10 cellular contexts compared by ENCODE assay signal in the genomic region with DNA sequence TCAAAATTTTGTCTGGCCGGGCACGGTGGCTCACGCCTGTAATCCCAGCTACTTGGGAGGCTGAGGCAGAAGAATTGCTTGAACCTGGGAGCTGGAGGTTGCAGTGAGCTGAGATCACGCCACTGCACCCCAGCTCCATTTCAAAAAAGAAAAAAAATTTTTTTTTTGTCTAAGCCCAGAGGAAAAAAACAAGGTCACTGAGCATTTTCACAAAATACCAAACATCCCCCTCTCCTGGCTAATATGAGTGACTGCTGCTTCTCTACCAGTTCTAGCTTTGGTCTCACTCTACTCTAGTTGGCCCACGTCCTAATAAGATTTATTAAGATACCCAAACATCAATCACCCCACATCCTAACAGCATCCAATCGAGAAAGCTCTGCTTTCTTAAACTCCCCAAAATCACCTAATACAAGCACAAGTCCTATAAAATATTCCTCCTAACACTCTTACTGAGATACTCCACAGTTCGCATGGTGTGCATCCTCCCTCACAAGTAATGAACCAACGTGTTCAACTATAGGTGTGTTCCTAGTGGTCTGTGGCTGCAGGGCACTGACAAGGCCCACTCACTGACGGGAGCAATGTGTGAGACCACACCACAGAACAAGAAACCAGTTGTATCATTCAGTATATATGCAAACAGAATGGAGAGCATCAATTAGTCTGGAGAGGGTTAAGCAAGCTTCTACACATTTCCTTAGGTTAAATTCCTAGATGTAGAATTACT.
DNase-seq lines count a peak whose midpoint lies in the region; ATAC-seq and TF ChIP-seq lines count a peak whose summit lies in the region.
"Had no signal": no experiment of that assay in that cellular context is flagged by ENCODE, and none has a peak within 500 bp of the region (broad histone marks: within the 10 kb centered on the region; RNA-seq: fewer than 3 reads in every experiment).

No MANE protein-coding gene starts in this region.

- no peaks in the 10 kb centered on the region for H3K27me3 ChIP-seq in PC-3 (ENCODE audit: low read length)
- H3K27me3 ChIP-seq in spleen (replicated peaks in 1 of 7) = no peaks in the 10 kb centered on the region

- peak; percentile 65 for TF ChIP-seq CTCF in PC-3 (conservative IDR thresholded peaks at IDR 0.05; ENCODE audit: low read depth, low read length)
- TF ChIP-seq CTCF in spleen (IDR thresholded peaks at IDR 0.05 in 8 of 11, conservative IDR thresholded peaks at IDR 0.05 in 3 of 11) = peak in 8 of 11 experiments; percentile 35 to 65 (median 44)

- H3K36me3 ChIP-seq in PC-3 (ENCODE audit: low read depth, low read length) (no peaks in the 10 kb centered on the region), spleen (peaks cover 0 to 100% (median 16%) of the 10 kb centered on the region in 6 donors)

- ATAC-seq in activated CD4-positive, alpha-beta T cell treated with anti-CD3 and anti-CD28 coated beads for 36 hours = peak; percentile 57
- ATAC-seq in PC-3 (peak; percentile 65), HG02884 (IDR thresholded peaks at IDR 0.05; ENCODE audit: unreplicated experiment) (no peak)
- peak; percentile 78 for ATAC-seq in effector memory CD8-positive, alpha-beta T cell (replicated peaks)

- peaks cover 1% of the 10 kb centered on the region; the same call in 1 of the 2 replicates for H3K4me1 ChIP-seq in PC-3 (ENCODE audit: insufficient read depth, low read length)
- peaks cover 0 to 94% (median 29%) of the 10 kb centered on the region in 6 donors for H3K4me1 ChIP-seq in spleen
- H3K4me1 ChIP-seq: Caco-2 had no signal

- no peaks in the 10 kb centered on the region for H3K9me3 Mint-ChIP-seq in activated CD4-positive, alpha-beta T cell treated with anti-CD3 and anti-CD28 coated beads for 36 hours (ENCODE audit: low read depth)
- no peaks in the 10 kb centered on the region for H3K9me3 Mint-ChIP-seq in effector memory CD8-positive, alpha-beta T cell

- no peak overlapping the region for H3K9ac ChIP-seq in PC-3 (ENCODE audit: low read length)

- CTCF ChIA-PET in activated CD4-positive, alpha-beta T cell treated with anti-CD3 and anti-CD28 coated beads for 36 hours (lab: Charles Lee) = interaction anchor here (0.6 to 7.9 kb wide), 34 partner anchors 8 to 300 kb away, joined by 3 to 63 read pairs (median 5); a partner anchor contains a TSS
- CTCF ChIA-PET in PC-3 (lab: Charles Lee) = interaction anchor here (0.5 to 1.6 kb wide), 12 partner anchors 18 to 345 kb away, joined by 3 to 9 read pairs (median 5); a partner anchor contains a TSS

- TF ChIP-seq POLR2A in spleen (IDR thresholded peaks at IDR 0.05) = no peak

- intact Hi-C loops in activated CD4-positive, alpha-beta T cell treated with anti-CD3 and anti-CD28 coated beads for 36 hours (cut with DNase I, micrococcal nuclease) = loop anchor here (1.0 to 2.0 kb wide), 3 partner anchors 40 to 112 kb away; no protein-coding TSS in a partner anchor
- intact Hi-C loops in PC-3 (cut with micrococcal nuclease) = loop anchor here (1.0 to 5.0 kb wide), 3 partner anchors 40 to 113 kb away; a partner anchor contains a TSS
- intact Hi-C loops in spleen (cut with DNase I; ENCODE audit: low total_unique reads) = no loop called here

- H3K79me2 ChIP-seq in PC-3 (ENCODE audit: low read length) = no peaks in the 10 kb centered on the region

- H3K27me3 Mint-ChIP-seq in activated CD4-positive, alpha-beta T cell treated with anti-CD3 and anti-CD28 coated beads for 36 hours = no peaks in the 10 kb centered on the region
- H3K27me3 Mint-ChIP-seq in effector memory CD8-positive, alpha-beta T cell = no peaks in the 10 kb centered on the region

- WGBS in spleen, 5 donors = 74 to 88% (median 85%) methylated on average over 9 of the region's 9 CpGs

- DNase-seq in activated CD4-positive, alpha-beta T cell treated with anti-CD3 and anti-CD28 coated beads for 36 hours = no peak
- no peak for DNase-seq in activated CD4-positive, alpha-beta T cell treated with anti-CD3 and anti-CD28 coated beads, Interleukin-2, amount 50 U/mL, for 4 hours
- DNase-seq in PC-3 (peak; percentile 44), spleen (no peak), NOMO-1 treated with dmso at 0.1 percent for 144 hours (lab: John Stamatoyannopoulos, UW; ENCODE audit: unreplicated experiment) (no peak), cortex of kidney (lab: John Stamatoyannopoulos, UW) (no peak)
- peak in 1 of 3 experiments; percentile 5 for DNase-seq in effector memory CD8-positive, alpha-beta T cell
- DNase-seq: kidney glomerular epithelial cell had no signal

- H3K36me3 Mint-ChIP-seq in activated CD4-positive, alpha-beta T cell treated with anti-CD3 and anti-CD28 coated beads for 36 hours (ENCODE audit: low read depth) = peaks cover 43% of the 10 kb centered on the region
- peaks cover 14% of the 10 kb centered on the region for H3K36me3 Mint-ChIP-seq in effector memory CD8-positive, alpha-beta T cell (ENCODE audit: insufficient read depth)

- H3K9me2 ChIP-seq in PC-3 (replicated peaks; ENCODE audit: low read length) = no peaks in the 10 kb centered on the region

- H3K4me3 ChIP-seq in PC-3 (ENCODE audit: low read length) = no peak overlapping the region
- H3K4me3 ChIP-seq in spleen = no peak overlapping the region

- H3K4me1 Mint-ChIP-seq in activated CD4-positive, alpha-beta T cell treated with anti-CD3 and anti-CD28 coated beads for 36 hours = peaks cover 41% of the 10 kb centered on the region
- H3K4me1 Mint-ChIP-seq in effector memory CD8-positive, alpha-beta T cell (ENCODE audit: low read depth in 2 of 2) = peaks cover 6% of the 10 kb centered on the region in 2 donors

- H3F3A ChIP-seq in PC-3 (ENCODE audit: low read length, unreplicated experiment) = no peaks in the 10 kb centered on the region

- POLR2A ChIA-PET in activated CD4-positive, alpha-beta T cell treated with anti-CD3 and anti-CD28 coated beads for 36 hours (lab: Charles Lee) = interaction anchor here (0.5 kb wide), 1 partner anchor 152 kb away, joined by 3 read pairs; no protein-coding TSS in a partner anchor
- POLR2A ChIA-PET in PC-3 (lab: Charles Lee; ENCODE audit: unreplicated experiment) = no interaction called here

- no peaks in the 10 kb centered on the region for H4K20me1 ChIP-seq in PC-3 (ENCODE audit: low read length)

- no TSS peak for BruUV-seq in PC-3 (replicated peaks; lab: Mats Ljungman, UMichigan)

- H3K9me3 ChIP-seq in PC-3 (ENCODE audit: low read length) (no peaks in the 10 kb centered on the region), spleen (no peaks in the 10 kb centered on the region)
- H3K9me3 ChIP-seq: Caco-2 had no signal

- peak overlapping the region; percentile 58 for H3K27ac Mint-ChIP-seq in activated CD4-positive, alpha-beta T cell treated with anti-CD3 and anti-CD28 coated beads for 36 hours
- H3K27ac Mint-ChIP-seq in effector memory CD8-positive, alpha-beta T cell = peak overlapping the region in 1 of 2 donors; percentile 0

- H3K4me3 Mint-ChIP-seq in activated CD4-positive, alpha-beta T cell treated with anti-CD3 and anti-CD28 coated beads for 36 hours = no peak overlapping the region
- H3K4me3 Mint-ChIP-seq in effector memory CD8-positive, alpha-beta T cell = no peak overlapping the region

- H3K27ac ChIP-seq in PC-3 (ENCODE audit: low read length) = no peak overlapping the region
- peak overlapping the region in 7 of 8 donors; percentile 10 to 96 (median 49) for H3K27ac ChIP-seq in spleen

- H3K4me2 ChIP-seq in PC-3 (ENCODE audit: low read length) = no peak overlapping the region

- H2AFZ ChIP-seq in PC-3 (ENCODE audit: low read length) = no peak overlapping the region
